ENCODE assay signal across 15 cellular contexts in genomic region chr22:33891992-33892391, GRCh38. TPM values are rescaled to one million over a fixed set of nuclear protein-coding genes. Genes with fewer than 3 reads are reported as not detected.
DNase-seq lines count a peak whose midpoint lies in the region; ATAC-seq, FAIRE-seq and TF ChIP-seq lines count a peak whose summit lies in the region.
"Had no signal": no experiment of that assay in that cellular context is flagged by ENCODE, and none has a peak within 500 bp of the region (broad histone marks: within the 10 kb centered on the region; RNA-seq: fewer than 3 reads in every experiment).

No MANE protein-coding gene starts in this region.

- 28% methylated on average over 7 of the region's 7 CpGs for WGBS in GM12878 (ENCODE audit: insufficient coverage, insufficient replicate concordance, low lambda C conversion rate, missing lambda C conversion rate)

- TF ChIP-seq EP300 in GM12878 (IDR thresholded peaks at IDR 0.05; ENCODE audit: borderline replicate concordance in 1 of 2, control insufficient read depth in 1 of 2, low read depth in 2 of 2, low read length in 2 of 2): no peak

- CTCF ChIA-PET in GM12878 (lab: Yijun Ruan, JAX): no interaction called here

- POLR2A ChIA-PET in GM12878 (lab: Charles Lee): interaction anchor here (0.9 kb wide), 1 partner anchor 9 kb away, joined by 3 read pairs; no protein-coding TSS in a partner anchor

- peaks cover 2% of the 10 kb centered on the region; the same call in 2 of the 3 replicates for H3K9me3 ChIP-seq in GM12878 (replicated peaks; ENCODE audit: control insufficient read depth, insufficient read depth, low read length)
- H3K9me3 ChIP-seq: A549, BE2C had no signal

- in situ Hi-C loops in GM12878 (cut with MboI): no loop called here

- no peaks in the 10 kb centered on the region for H3K27me3 ChIP-seq in GM12878 (replicated peaks in 1 of 2; ENCODE audit: control insufficient read depth in 2 of 2, insufficient read depth in 2 of 2, low read length in 1 of 2)
- H3K27me3 ChIP-seq: BE2C had no signal

- no peak for FAIRE-seq in GM12891 (lab: Jason Lieb, UNC)
- no peak for FAIRE-seq in GM12878 (lab: Jason Lieb, UNC)
- FAIRE-seq: A549, H54 had no signal

- no peak overlapping the region for H2AFZ ChIP-seq in GM12878 (ENCODE audit: control insufficient read depth, low read depth, low read length)

- intact Hi-C loops in GM12878 (cut with micrococcal nuclease; ENCODE audit: unreplicated experiment): no loop called here

- no peak for TF ChIP-seq RAD21 in GM12878 (IDR thresholded peaks at IDR 0.05; ENCODE audit: insufficient read depth, low read depth, low read length)

- no TSS peak for BruUV-seq in GM12878 (replicated peaks; lab: Mats Ljungman, UMichigan)

- H3K4me3 ChIP-seq in GM12878: no peak overlapping the region
- H3K4me3 ChIP-seq: A549 had no signal

- ATAC-seq in GM12878: peak; percentile 34; the same call in 2 of the 3 replicates
- ATAC-seq in GM18868 (IDR thresholded peaks at IDR 0.05; ENCODE audit: unreplicated experiment): no peak
- ATAC-seq in HG03095 (IDR thresholded peaks at IDR 0.05; ENCODE audit: unreplicated experiment): no peak
- no peak for ATAC-seq in HG03196 (IDR thresholded peaks at IDR 0.05; ENCODE audit: unreplicated experiment)
- ATAC-seq: A549, HCT116 had no signal

- TF ChIP-seq POLR2A in GM12891 (IDR thresholded peaks at IDR 0.05; ENCODE audit: low read depth, low read length) (no peak), GM12878 (IDR thresholded peaks at IDR 0.05; ENCODE audit: low read depth, low read length) (no peak)

- H3K27ac ChIP-seq in C4-2B (peak overlapping the region; percentile 34), GM12878 (ENCODE audit: control insufficient read depth, insufficient read depth) (no peak overlapping the region)
- H3K27ac ChIP-seq: A549 had no signal

- SMC1A ChIA-PET in GM12878 (lab: Charles Lee; ENCODE audit: uncharacterized antibody, unreplicated experiment): interaction anchor here (1.1 to 1.2 kb wide), 2 partner anchors 55 to 82 kb away, joined by 3 read pairs; no protein-coding TSS in a partner anchor

- H3K9ac ChIP-seq in GM12878 (ENCODE audit: control insufficient read depth, insufficient read depth, low read length): no peak overlapping the region

- H3K36me3 ChIP-seq in GM12878 (ENCODE audit: control insufficient read depth in 2 of 2, insufficient read depth in 2 of 2, low read length in 1 of 2): no peaks in the 10 kb centered on the region
- H3K36me3 ChIP-seq: BE2C had no signal

- no peaks in the 10 kb centered on the region for H4K20me1 ChIP-seq in GM12878 (ENCODE audit: control insufficient read depth, insufficient read depth)

- TF ChIP-seq CTCF in C4-2B (conservative IDR thresholded peaks at IDR 0.05) (no peak), GM12878 (IDR thresholded peaks at IDR 0.05 in 2 of 3, conservative IDR thresholded peaks at IDR 0.05 in 1 of 3; ENCODE audit: control insufficient read depth in 2 of 3, extremely low read depth in 1 of 3, insufficient read depth in 1 of 3, low read depth in 3 of 3, low read length in 3 of 3) (no peak)

- peaks cover 51% of the 10 kb centered on the region for H3K79me2 ChIP-seq in GM12878 (ENCODE audit: control insufficient read depth, insufficient read depth, low read length)

- RAD21 ChIA-PET in GM12878 (lab: Charles Lee; ENCODE audit: unreplicated experiment): no interaction called here

- peaks cover 60% of the 10 kb centered on the region for H3K4me1 ChIP-seq in GM12878 (ENCODE audit: control insufficient read depth, insufficient read depth, low read length)
- H3K4me1 ChIP-seq: A549, BE2C had no signal

- H3K4me2 ChIP-seq in GM12878 (ENCODE audit: control insufficient read depth, insufficient read depth): peak overlapping the region; percentile 32
- H3K4me2 ChIP-seq: A549 had no signal

- no peak for DNase-seq in GM12891 (ENCODE audit: insufficient read length, low spot score)
- DNase-seq in GM12878 (ENCODE audit: low read depth, low spot score): no peak
- DNase-seq: BE2C; CD4-positive, CD25-positive, alpha-beta regulatory T cell; DMS53; GF-D8; IMR-90; KBM-7 had no signal

TF ChIP-seq in GM12891, 5 proteins besides CTCF, POLR2A, EP300 and RAD21:
- TF ChIP-seq TAF1 (IDR thresholded peaks at IDR 0.05; ENCODE audit: low read depth, low read length) (no peak), POU2F2 (IDR thresholded peaks at IDR 0.05; ENCODE audit: low read depth, low read length) (0 out of 2 replicates have a peak, but pooled peaks have one; percentile 38)

TF ChIP-seq in GM12878, 131 proteins besides CTCF, POLR2A, EP300 and RAD21 (continues in another document):
- no peak for TF ChIP-seq MLLT1 (IDR thresholded peaks at IDR 0.05)
- no peak for TF ChIP-seq ZNF24 (IDR thresholded peaks at IDR 0.05)
- peak; percentile 63; the same call in 1 of the 2 replicates for TF ChIP-seq JUNB (IDR thresholded peaks at IDR 0.05)
- no peak for TF ChIP-seq SMAD5 (IDR thresholded peaks at IDR 0.05; ENCODE audit: low read depth)
- no peak for TF ChIP-seq SMC3 (IDR thresholded peaks at IDR 0.05; ENCODE audit: borderline replicate concordance, low read length)
- TF ChIP-seq RUNX3 (IDR thresholded peaks at IDR 0.05; ENCODE audit: low read length): peak; percentile 87
- 0 out of 2 replicates have a peak, but pooled peaks have one; percentile 33 for TF ChIP-seq TCF3 (IDR thresholded peaks at IDR 0.05; ENCODE audit: borderline replicate concordance, insufficient read depth, low read depth, low read length)
- no peak for TF ChIP-seq RFX5 (IDR thresholded peaks at IDR 0.05; ENCODE audit: low read depth, low read length)
- peak; percentile 37; the same call in 1 of the 2 replicates for TF ChIP-seq IRF4 (IDR thresholded peaks at IDR 0.05; ENCODE audit: low read depth, low read length)
- no peak for TF ChIP-seq KDM1A (IDR thresholded peaks at IDR 0.05; ENCODE audit: borderline replicate concordance)
- TF ChIP-seq CREM (IDR thresholded peaks at IDR 0.05; ENCODE audit: low read depth): peak; percentile 70
- TF ChIP-seq CBFB (IDR thresholded peaks at IDR 0.05; ENCODE audit: low read depth): peak; percentile 28; the same call in 1 of the 2 replicates
- TF ChIP-seq ZSCAN29 (IDR thresholded peaks at IDR 0.05): no peak
- no peak for TF ChIP-seq SP1 (IDR thresholded peaks at IDR 0.05; ENCODE audit: low read depth, low read length)
- TF ChIP-seq MTA3 (IDR thresholded peaks at IDR 0.05; ENCODE audit: borderline replicate concordance, low read length): no peak
- no peak for TF ChIP-seq SREBF1 (IDR thresholded peaks at IDR 0.05; ENCODE audit: low read length)
- TF ChIP-seq NR2C2 (IDR thresholded peaks at IDR 0.05; ENCODE audit: borderline replicate concordance, control insufficient read depth, insufficient read length, low read depth): no peak
- TF ChIP-seq MTA2 (IDR thresholded peaks at IDR 0.05; ENCODE audit: low read depth): no peak
- TF ChIP-seq MEF2B (IDR thresholded peaks at IDR 0.05; ENCODE audit: partially characterized antibody, poor library complexity, severe bottlenecking): no peak
- peak; percentile 64; the same call in 1 of the 2 replicates for TF ChIP-seq TCF12 (IDR thresholded peaks at IDR 0.05; ENCODE audit: low read depth, low read length)
- TF ChIP-seq ZNF207 (IDR thresholded peaks at IDR 0.05; ENCODE audit: borderline replicate concordance): no peak
- no peak for TF ChIP-seq PML (IDR thresholded peaks at IDR 0.05; ENCODE audit: low read length)
- TF ChIP-seq IRF3 (IDR thresholded peaks at IDR 0.05): no peak

RNA-seq across cellular contexts. Expression of gene LARGE1, which starts 28.3 kb away (rescaled TPM):
- 10.1 TPM for polyA plus RNA-seq in GM12891 (2012; ENCODE audit: low read depth, missing spikeins)
- total RNA-seq in GM12878 (2013; cell fraction: nucleolus; rRNA removed): 87.0 and 96.3 TPM in 2 replicates
- 24.2 and 24.9 TPM in 2 replicates for total RNA-seq in GM12878 (2014; rRNA removed)
- total RNA-seq in GM12878 (2014; rRNA removed; fragmentation: Illumina TruSeq; extraction: Trizol): 17.5 and 17.8 TPM in 2 replicates
- 41.4 and 45.1 TPM in 2 replicates for total RNA-seq in GM12878 (2021)
- polyA plus RNA-seq in GM12878 (2011; ENCODE audit: low read depth): 8.6 TPM
- polyA plus RNA-seq in GM12878 (2011; rRNA removed): 12.0 and 21.8 TPM in 2 replicates
- 22.6 and 30.4 TPM in 2 replicates for polyA plus RNA-seq in GM12878 (2011; cell fraction: cytosol; rRNA removed)
- polyA plus RNA-seq in GM12878 (2011; cell fraction: nucleus; rRNA removed): 20.4 and 21.9 TPM in 2 replicates
- polyA plus RNA-seq in GM12878 (2012): 9.0 and 11.4 TPM in 2 replicates
- 16.9 and 17.2 TPM in 2 replicates for polyA plus RNA-seq in GM12878 (2014; fragmentation: Illumina TruSeq; extraction: Trizol)
- polyA plus RNA-seq in GM12878 (2014; fragmentation: Nextera tagmentation; extraction: Ambion mirVana): 1 to 10 TPM; 3.2 to 5.1 TPM
- 16.9 and 18.8 TPM in 2 replicates for polyA plus RNA-seq in GM12878 (2014; rRNA removed)
- 1 to 10 TPM; 3.7 to 4.1 TPM for polyA plus RNA-seq in GM12878 (2016; fragmentation: Nextera tagmentation; extraction: Ambion mirVana)
- 53.6 and 61.9 TPM in 2 replicates for polyA minus RNA-seq in GM12878 (2011; rRNA and poly(A)+ RNA removed)
- polyA minus RNA-seq in GM12878 (2011; cell fraction: cytosol; rRNA and poly(A)+ RNA removed): 14.0 and 16.6 TPM in 2 replicates
- polyA minus RNA-seq in GM12878 (2011; cell fraction: nucleus; rRNA and poly(A)+ RNA removed): 44.9 and 63.1 TPM in 2 replicates
- total RNA-seq: CD4-positive, CD25-positive, alpha-beta regulatory T cell had no signal
- polyA plus RNA-seq: CD4-positive, CD25-positive, alpha-beta regulatory T cell had no signal
